Comparison of ENCODE assay signal across 12 cellular contexts in the genomic region with DNA sequence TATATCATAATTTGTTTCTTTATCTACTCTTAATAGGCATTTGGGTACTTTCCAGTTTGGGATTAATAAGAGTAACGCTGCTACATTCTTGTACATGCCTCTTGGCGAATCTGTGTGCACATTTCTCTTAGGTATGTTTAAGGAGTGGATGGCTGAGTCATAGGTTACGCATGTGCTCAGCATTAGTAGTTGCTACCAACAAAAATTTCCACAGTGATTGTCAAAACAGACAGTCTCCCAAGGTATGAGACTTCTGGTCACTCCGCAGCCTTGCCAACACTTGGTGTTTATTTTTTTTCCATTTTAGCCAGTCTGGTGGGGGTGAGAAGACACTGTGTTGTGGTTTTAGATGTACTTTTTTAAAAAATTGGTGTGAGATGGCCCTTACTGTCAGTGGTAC. TPM values are rescaled to one million over a fixed set of nuclear protein-coding genes. Genes with fewer than 3 reads are reported as not detected.
DNase-seq lines count a peak whose midpoint lies in the region; ATAC-seq and TF ChIP-seq lines count a peak whose summit lies in the region.
"Had no signal": no experiment of that assay in that cellular context is flagged by ENCODE, and none has a peak within 500 bp of the region (broad histone marks: within the 10 kb centered on the region; RNA-seq: fewer than 3 reads in every experiment).

No MANE protein-coding gene starts in this region.

- CTCF ChIA-PET in activated CD8-positive, alpha-beta T cell treated with anti-CD3 and anti-CD28 coated beads for 36 hours (lab: Charles Lee) = interaction anchor here (3.0 kb wide), 1 partner anchor 11 kb away, joined by 21 read pairs; no protein-coding TSS in a partner anchor

- TF ChIP-seq CTCF in kidney epithelial cell (IDR thresholded peaks at IDR 0.05; ENCODE audit: insufficient read depth, low read length, poor library complexity, severe bottlenecking) = no peak
- TF ChIP-seq CTCF in activated CD8-positive, alpha-beta T cell treated with anti-CD3 and anti-CD28 coated beads for 36 hours (IDR thresholded peaks at IDR 0.05) = no peak

- no peaks in the 10 kb centered on the region for H3K9me3 Mint-ChIP-seq in activated T-helper 17 cell treated with anti-CD3 and anti-CD28 coated beads, Interleukin-2, amount 50 U/mL, for 72 hours
- no peaks in the 10 kb centered on the region for H3K9me3 Mint-ChIP-seq in activated CD8-positive, alpha-beta T cell treated with anti-CD3 and anti-CD28 coated beads for 36 hours

- POLR2A ChIA-PET in activated CD8-positive, alpha-beta T cell treated with anti-CD3 and anti-CD28 coated beads for 36 hours (lab: Charles Lee) = no interaction called here

- no peaks in the 10 kb centered on the region for H3K27me3 ChIP-seq in kidney epithelial cell (ENCODE audit: control insufficient read depth, insufficient read depth, low read length)

- no peak overlapping the region for H3K27ac Mint-ChIP-seq in activated T-helper 17 cell treated with anti-CD3 and anti-CD28 coated beads, Interleukin-2, amount 50 U/mL, for 72 hours
- H3K27ac Mint-ChIP-seq in activated CD8-positive, alpha-beta T cell treated with anti-CD3 and anti-CD28 coated beads for 36 hours = no peak overlapping the region

- DNase-seq in A172 (ENCODE audit: low spot score) = peak; percentile 86
- DNase-seq in HPDE6-E6E7 (ENCODE audit: extremely low spot score) = peak; percentile 92
- peak; percentile 95 for DNase-seq in astrocyte of the hippocampus (ENCODE audit: low read depth, low spot score)
- DNase-seq in kidney epithelial cell (ENCODE audit: low read depth) = peak; percentile 98
- no peak for DNase-seq in globus pallidus (ENCODE audit: low spot score)
- DNase-seq in activated CD8-positive, alpha-beta T cell treated with anti-CD3 and anti-CD28 coated beads for 36 hours = no peak
- DNase-seq: effector memory CD4-positive, alpha-beta T cell; NCI-H1092 treated with DMSO at 0.1 percent for 48 hours had no signal

- no peaks in the 10 kb centered on the region for H3K36me3 ChIP-seq in kidney epithelial cell (ENCODE audit: control insufficient read depth, insufficient read depth, low read length)

- ATAC-seq in activated T-helper 17 cell treated with anti-CD3 and anti-CD28 coated beads, Interleukin-2, amount 50 U/mL, for 72 hours (replicated peaks) = no peak
- no peak for ATAC-seq in activated CD8-positive, alpha-beta T cell treated with anti-CD3 and anti-CD28 coated beads for 36 hours
- no peak for ATAC-seq in GM21528 (IDR thresholded peaks at IDR 0.05; ENCODE audit: low FRiP score, unreplicated experiment)
- ATAC-seq: GM12878, left lobe of liver had no signal

- no peaks in the 10 kb centered on the region for H3K4me1 Mint-ChIP-seq in activated T-helper 17 cell treated with anti-CD3 and anti-CD28 coated beads, Interleukin-2, amount 50 U/mL, for 72 hours
- no peaks in the 10 kb centered on the region for H3K4me1 Mint-ChIP-seq in activated CD8-positive, alpha-beta T cell treated with anti-CD3 and anti-CD28 coated beads for 36 hours (ENCODE audit: low read depth)

- H3K36me3 Mint-ChIP-seq in activated T-helper 17 cell treated with anti-CD3 and anti-CD28 coated beads, Interleukin-2, amount 50 U/mL, for 72 hours (ENCODE audit: low read depth) = no peaks in the 10 kb centered on the region
- H3K36me3 Mint-ChIP-seq in activated CD8-positive, alpha-beta T cell treated with anti-CD3 and anti-CD28 coated beads for 36 hours (ENCODE audit: low read depth) = no peaks in the 10 kb centered on the region

- H3K4me3 ChIP-seq in kidney epithelial cell (ENCODE audit: low read depth, low read length) = no peak overlapping the region
- H3K4me3 ChIP-seq: GM12878 had no signal

- H3K27me3 Mint-ChIP-seq in activated T-helper 17 cell treated with anti-CD3 and anti-CD28 coated beads, Interleukin-2, amount 50 U/mL, for 72 hours = peaks cover 33% of the 10 kb centered on the region
- H3K27me3 Mint-ChIP-seq in activated CD8-positive, alpha-beta T cell treated with anti-CD3 and anti-CD28 coated beads for 36 hours = peaks cover 7% of the 10 kb centered on the region

- intact Hi-C loops in activated CD8-positive, alpha-beta T cell treated with anti-CD3 and anti-CD28 coated beads for 36 hours (cut with micrococcal nuclease) = no loop called here

- H3K4me3 Mint-ChIP-seq in activated T-helper 17 cell treated with anti-CD3 and anti-CD28 coated beads, Interleukin-2, amount 50 U/mL, for 72 hours = no peak overlapping the region
- no peak overlapping the region for H3K4me3 Mint-ChIP-seq in activated CD8-positive, alpha-beta T cell treated with anti-CD3 and anti-CD28 coated beads for 36 hours

RNA-seq across cellular contexts. Expression of a gene that starts 44.6 kb away (rescaled TPM):
- total RNA-seq in A172 (2014; rRNA removed; shearing (Covaris generic)) = 0.31 TPM in 1 of 2 replicates, not detected in the other
- total RNA-seq in kidney epithelial cell = 4.8 and 5.2 TPM in 2 replicates
- total RNA-seq in activated T-helper 17 cell treated with anti-CD3 and anti-CD28 coated beads, Interleukin-2, amount 50 U/mL, for 72 hours = not detected
- not detected for total RNA-seq in activated CD8-positive, alpha-beta T cell treated with anti-CD3 and anti-CD28 coated beads for 36 hours
- total RNA-seq: left lobe of liver had no signal

Comparison
In these comparisons a context has a peak if more than half of its experiments do, and no peak if none do; other contexts are left out.
1. DNase-seq: peak in A172 (single experiment), HPDE6-E6E7 (single experiment), astrocyte of the hippocampus (single experiment) and kidney epithelial cell (single experiment); none in globus pallidus (single experiment) and activated CD8-positive, alpha-beta T cell treated with anti-CD3 and anti-CD28 coated beads for 36 hours (single experiment).